ENCODE assay signal across 20 cellular contexts in the genomic region with DNA sequence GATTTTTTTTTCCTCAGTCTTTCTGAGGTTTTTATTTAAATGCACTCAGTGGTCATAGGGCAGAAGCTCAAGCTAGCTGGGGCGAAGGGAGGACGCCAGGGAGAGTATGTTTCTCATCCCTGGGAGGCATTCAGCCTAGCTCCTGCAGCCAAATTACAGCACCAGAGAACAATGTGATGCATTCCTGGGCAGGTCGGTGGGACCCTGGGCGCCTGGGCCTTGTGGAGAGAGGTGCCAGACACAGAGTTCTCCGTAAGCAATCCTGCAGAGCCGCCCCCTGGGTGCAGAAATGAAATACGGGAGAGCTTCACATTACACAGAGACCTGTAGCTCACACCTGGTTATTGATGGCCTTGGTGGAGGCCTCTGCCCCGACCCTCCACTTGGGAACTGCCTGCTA. TPM values are rescaled to one million over a fixed set of nuclear protein-coding genes. Genes with fewer than 3 reads are reported as not detected.
DNase-seq lines count a peak whose midpoint lies in the region; ATAC-seq, FAIRE-seq and TF ChIP-seq lines count a peak whose summit lies in the region.
"Had no signal": no experiment of that assay in that cellular context is flagged by ENCODE, and none has a peak within 500 bp of the region (broad histone marks: within the 10 kb centered on the region; RNA-seq: fewer than 3 reads in every experiment).

No MANE protein-coding gene starts in this region.

- H3K36me3 ChIP-seq in right atrium auricular region (peaks cover 5% of the 10 kb centered on the region), mesendoderm (ENCODE audit: control insufficient read depth, insufficient read depth, low read length) (no peaks in the 10 kb centered on the region)

- intact Hi-C loops in Right ventricle myocardium superior (cut with DNase I): no loop called here

- H3K4ac ChIP-seq in mesendoderm (ENCODE audit: low read depth, low read length): no peak overlapping the region

- H2BK120ac ChIP-seq in mesendoderm (ENCODE audit: low read depth, low read length): no peak overlapping the region

- H3K79me1 ChIP-seq in mesendoderm (ENCODE audit: low read length): no peaks in the 10 kb centered on the region

- no peak overlapping the region for H3K4me3 ChIP-seq in right atrium auricular region
- H3K4me3 ChIP-seq in mesendoderm (ENCODE audit: low read length): no peak overlapping the region

- H4K8ac ChIP-seq in mesendoderm (ENCODE audit: low read depth, low read length): no peak overlapping the region

- peak overlapping the region; percentile 57 for H3K56ac ChIP-seq in mesendoderm (ENCODE audit: low read length)

- H3K79me2 ChIP-seq in mesendoderm (ENCODE audit: control insufficient read depth, insufficient read depth, low read length): no peaks in the 10 kb centered on the region

- no peak overlapping the region for H3K23ac ChIP-seq in mesendoderm (ENCODE audit: low read length)

- no peak for FAIRE-seq in GM12891 (lab: Jason Lieb, UNC)
- FAIRE-seq: islet of Langerhans, small intestine had no signal

- H3K27ac Mint-ChIP-seq in chondrocyte (ENCODE audit: unreplicated experiment): peak overlapping the region; percentile 81
- H3K27ac Mint-ChIP-seq: activated CD8-positive, alpha-beta memory T cell treated with anti-CD3 and anti-CD28 coated beads, Interleukin-2, amount 10 ng/mL, durations not matched to agents 7 days and 5 days; activated naive CD4-positive, alpha-beta T cell treated with anti-CD3 and anti-CD28 coated beads, Interleukin-2, amount 50 U/mL, for 72 hours had no signal

- peak overlapping the region in 1 of 2 donors; percentile 48 for H3K27ac ChIP-seq in right atrium auricular region
- H3K27ac ChIP-seq in mesendoderm (ENCODE audit: low read depth, low read length): peak overlapping the region; percentile 77
- H3K27ac ChIP-seq: WERI-Rb-1 had no signal

- no peak overlapping the region for H3K4me2 ChIP-seq in mesendoderm (ENCODE audit: low read length)

- H3K18ac ChIP-seq in mesendoderm (ENCODE audit: low read length): peak overlapping the region; percentile 69

- ATAC-seq in Right ventricle myocardium superior (ENCODE audit: poor library complexity) (peak; percentile 80), HG03469 (IDR thresholded peaks at IDR 0.05; ENCODE audit: unreplicated experiment) (no peak)
- ATAC-seq: activated CD8-positive, alpha-beta memory T cell treated with anti-CD3 and anti-CD28 coated beads, Interleukin-2, amount 10 ng/mL, durations not matched to agents 7 days and 5 days; activated naive CD4-positive, alpha-beta T cell treated with anti-CD3 and anti-CD28 coated beads, Interleukin-2, amount 50 U/mL, for 72 hours; naive thymus-derived CD4-positive, alpha-beta T cell had no signal

- no peak overlapping the region for H2AK5ac ChIP-seq in mesendoderm (ENCODE audit: low read length)

- no peak overlapping the region for H2BK15ac ChIP-seq in mesendoderm (replicated peaks; ENCODE audit: low read depth)

- TF ChIP-seq CTCF in right atrium auricular region (IDR thresholded peaks at IDR 0.05): no peak
- no peak for TF ChIP-seq CTCF in chondrocyte (IDR thresholded peaks at IDR 0.05)

- no peaks in the 10 kb centered on the region for H3K27me3 Mint-ChIP-seq in chondrocyte (ENCODE audit: low read depth)
- H3K27me3 Mint-ChIP-seq: activated CD8-positive, alpha-beta memory T cell treated with anti-CD3 and anti-CD28 coated beads, Interleukin-2, amount 10 ng/mL, durations not matched to agents 7 days and 5 days; naive thymus-derived CD4-positive, alpha-beta T cell had no signal

- H3K27me3 ChIP-seq in right atrium auricular region (no peaks in the 10 kb centered on the region), mesendoderm (ENCODE audit: insufficient read depth, low read length, poor library complexity) (no peaks in the 10 kb centered on the region)

- no peak overlapping the region for H3K4me3 Mint-ChIP-seq in chondrocyte (ENCODE audit: unreplicated experiment)
- H3K4me3 Mint-ChIP-seq: activated CD8-positive, alpha-beta memory T cell treated with anti-CD3 and anti-CD28 coated beads, Interleukin-2, amount 10 ng/mL, durations not matched to agents 7 days and 5 days; naive thymus-derived CD4-positive, alpha-beta T cell had no signal

- H3K9me3 ChIP-seq in right atrium auricular region: no peaks in the 10 kb centered on the region

- no peak overlapping the region for H3K9ac ChIP-seq in mesendoderm (ENCODE audit: low read length)

- no peak for TF ChIP-seq POLR2A in GM12891 (IDR thresholded peaks at IDR 0.05; ENCODE audit: low read depth, low read length)

- peaks cover 8% of the 10 kb centered on the region for H3K36me3 Mint-ChIP-seq in chondrocyte (ENCODE audit: low read depth)
- H3K36me3 Mint-ChIP-seq: activated CD8-positive, alpha-beta memory T cell treated with anti-CD3 and anti-CD28 coated beads, Interleukin-2, amount 10 ng/mL, durations not matched to agents 7 days and 5 days; activated naive CD4-positive, alpha-beta T cell treated with anti-CD3 and anti-CD28 coated beads, Interleukin-2, amount 50 U/mL, for 72 hours had no signal

- no peak overlapping the region for H4K5ac ChIP-seq in mesendoderm (ENCODE audit: low read length)

- DNase-seq in Right ventricle myocardium superior (peak; percentile 55), right atrium auricular region (ENCODE audit: low spot score) (no peak), chondrocyte (ENCODE audit: low spot score) (no peak), mesendoderm (peak; percentile 99), NCI-H146 treated with DMSO at 0.1 percent for 48 hours (lab: John Stamatoyannopoulos, UW; ENCODE audit: unreplicated experiment) (no peak), NOMO-1 treated with DMSO at 0.1 percent for 48 hours (lab: John Stamatoyannopoulos, UW; ENCODE audit: unreplicated experiment) (no peak), GM12891 (ENCODE audit: insufficient read length, low spot score) (no peak)
- DNase-seq: 8988T; activated CD8-positive, alpha-beta memory T cell treated with anti-CD3 and anti-CD28 coated beads, Interleukin-2, amount 10 ng/mL, durations not matched to agents 7 days and 5 days; COR-L47; KBM-7; naive thymus-derived CD4-positive, alpha-beta T cell; NCI-H1694 treated with DMSO at 0.1 percent for 48 hours; SIG-M5; small intestine; substantia nigra; WERI-Rb-1 had no signal

- H3K4me1 Mint-ChIP-seq in chondrocyte (ENCODE audit: low read depth): peaks cover 59% of the 10 kb centered on the region
- H3K4me1 Mint-ChIP-seq: activated CD8-positive, alpha-beta memory T cell treated with anti-CD3 and anti-CD28 coated beads, Interleukin-2, amount 10 ng/mL, durations not matched to agents 7 days and 5 days had no signal

- H3K4me1 ChIP-seq in right atrium auricular region: peaks cover 0 to 7% of the 10 kb centered on the region in 2 donors
- H3K4me1 ChIP-seq in mesendoderm (ENCODE audit: control insufficient read depth, low read depth, low read length): peaks cover 36% of the 10 kb centered on the region

- no CpG with 5 or more reads among the region's 8 CpGs for WGBS in mesendoderm (ENCODE audit: extremely low coverage, insufficient coverage, low lambda C conversion rate)

- peak overlapping the region; percentile 34 for H2BK5ac ChIP-seq in mesendoderm (ENCODE audit: low read length)

- no peaks in the 10 kb centered on the region for H3K9me3 Mint-ChIP-seq in chondrocyte (ENCODE audit: low read depth)
- H3K9me3 Mint-ChIP-seq: activated naive CD4-positive, alpha-beta T cell treated with anti-CD3 and anti-CD28 coated beads, Interleukin-2, amount 50 U/mL, for 72 hours; naive thymus-derived CD4-positive, alpha-beta T cell had no signal

TF ChIP-seq in GM12891, 5 proteins besides CTCF, POLR2A, EP300 and RAD21:
- TF ChIP-seq PAX5 (IDR thresholded peaks at IDR 0.05; ENCODE audit: insufficient read depth, low read length, severe bottlenecking) (no peak), TAF1 (IDR thresholded peaks at IDR 0.05; ENCODE audit: low read depth, low read length) (no peak), POU2F2 (IDR thresholded peaks at IDR 0.05; ENCODE audit: low read depth, low read length) (no peak), SPI1 (IDR thresholded peaks at IDR 0.05; ENCODE audit: low read depth, low read length) (no peak), POLR2AphosphoS5 (IDR thresholded peaks at IDR 0.05; ENCODE audit: low read depth, low read length) (no peak)

RNA-seq across cellular contexts. Expression of gene WNT2B, which starts 15.5 kb away (rescaled TPM):
- total RNA-seq in Right ventricle myocardium superior (1.2 TPM), right atrium auricular region (10 to 100 TPM in 1 of 2 donors, 1 to 10 TPM in 1; 4.8 to 18.6 TPM), chondrocyte (2.8 to 6.0 TPM (median 6.0 TPM) in 3 replicates)
- polyA plus RNA-seq in mesendoderm (2013, experiment 1 of 2): 2.6 TPM
- 2.7 TPM for polyA plus RNA-seq in mesendoderm (2013, experiment 2 of 2)
- 0.15 TPM for polyA plus RNA-seq in GM12891 (2012; ENCODE audit: low read depth, missing spikeins)

Comparison
In these comparisons a context has a peak if more than half of its experiments do, and no peak if none do; other contexts are left out.
1. DNase-seq: peak in Right ventricle myocardium superior (single experiment) and mesendoderm (single experiment); none in right atrium auricular region (single experiment), chondrocyte (single experiment), NCI-H146 treated with DMSO at 0.1 percent for 48 hours (single experiment), NOMO-1 treated with DMSO at 0.1 percent for 48 hours (single experiment) and GM12891 (single experiment).